In the genomic region with DNA sequence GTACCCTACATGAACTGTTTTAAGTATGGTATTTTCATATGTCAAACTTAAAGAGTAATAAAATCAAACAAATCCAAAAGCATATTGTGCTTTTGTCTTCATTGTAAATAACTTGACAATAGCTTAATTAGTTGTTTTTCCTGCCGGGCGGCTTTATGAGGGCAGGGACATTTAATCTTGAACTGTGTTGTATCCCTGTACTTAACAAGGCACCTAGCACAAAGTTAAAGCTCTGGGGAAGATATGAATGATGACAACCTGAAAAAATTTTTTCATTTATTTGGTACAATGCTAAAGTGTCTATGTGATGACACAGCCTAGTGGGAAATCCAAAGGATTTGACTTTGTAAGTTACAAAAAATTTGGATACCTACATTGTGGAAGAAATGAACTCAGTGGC, we compare ENCODE assay signal across 1 cellular context.
TF ChIP-seq lines count a peak whose summit lies in the region.

No MANE protein-coding gene starts in this region.

TF ChIP-seq in H1, 55 proteins besides CTCF, POLR2A, EP300 and RAD21:
- TF ChIP-seq, protein P1, sequence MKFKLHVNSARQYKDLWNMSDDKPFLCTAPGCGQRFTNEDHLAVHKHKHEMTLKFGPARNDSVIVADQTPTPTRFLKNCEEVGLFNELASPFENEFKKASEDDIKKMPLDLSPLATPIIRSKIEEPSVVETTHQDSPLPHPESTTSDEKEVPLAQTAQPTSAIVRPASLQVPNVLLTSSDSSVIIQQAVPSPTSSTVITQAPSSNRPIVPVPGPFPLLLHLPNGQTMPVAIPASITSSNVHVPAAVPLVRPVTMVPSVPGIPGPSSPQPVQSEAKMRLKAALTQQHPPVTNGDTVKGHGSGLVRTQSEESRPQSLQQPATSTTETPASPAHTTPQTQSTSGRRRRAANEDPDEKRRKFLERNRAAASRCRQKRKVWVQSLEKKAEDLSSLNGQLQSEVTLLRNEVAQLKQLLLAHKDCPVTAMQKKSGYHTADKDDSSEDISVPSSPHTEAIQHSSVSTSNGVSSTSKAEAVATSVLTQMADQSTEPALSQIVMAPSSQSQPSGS (IDR thresholded peaks at IDR 0.05; ENCODE audit: low read length): no peak
- TF ChIP-seq SIN3A (conservative IDR thresholded peaks at IDR 0.05 in 1 of 2, IDR thresholded peaks at IDR 0.05 in 1 of 2; ENCODE audit: low read depth in 1 of 2, low read length in 2 of 2): no peak
- TF ChIP-seq MAX (IDR thresholded peaks at IDR 0.05): no peak
- no peak for TF ChIP-seq TAF7 (optimal IDR thresholded peaks at IDR 0.05; ENCODE audit: borderline replicate concordance, low read depth, low read length)
- TF ChIP-seq SIX5 (IDR thresholded peaks at IDR 0.05; ENCODE audit: low read depth, low read length): no peak
- no peak for TF ChIP-seq BCL11A (IDR thresholded peaks at IDR 0.05; ENCODE audit: low read depth in 2 of 2, low read length in 2 of 2)
- TF ChIP-seq ASH2L (IDR thresholded peaks at IDR 0.05; ENCODE audit: low read length): no peak
- no peak for TF ChIP-seq SP4 (IDR thresholded peaks at IDR 0.05; ENCODE audit: low read length)
- TF ChIP-seq, protein P2, sequence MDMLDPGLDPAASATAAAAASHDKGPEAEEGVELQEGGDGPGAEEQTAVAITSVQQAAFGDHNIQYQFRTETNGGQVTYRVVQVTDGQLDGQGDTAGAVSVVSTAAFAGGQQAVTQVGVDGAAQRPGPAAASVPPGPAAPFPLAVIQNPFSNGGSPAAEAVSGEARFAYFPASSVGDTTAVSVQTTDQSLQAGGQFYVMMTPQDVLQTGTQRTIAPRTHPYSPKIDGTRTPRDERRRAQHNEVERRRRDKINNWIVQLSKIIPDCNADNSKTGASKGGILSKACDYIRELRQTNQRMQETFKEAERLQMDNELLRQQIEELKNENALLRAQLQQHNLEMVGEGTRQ (IDR thresholded peaks at IDR 0.05; ENCODE audit: low read length): no peak
